In genomic region chr7:155886391-155887173, GRCh38 we compare ENCODE assay signal across 1 cellular context.
TF ChIP-seq lines count a peak whose summit lies in the region.

No MANE protein-coding gene starts in this region.

TF ChIP-seq in SK-N-SH treated with all-trans-retinoic acid at 6 μM for 48 hours, 23 proteins besides CTCF, POLR2A, EP300 and RAD21 (continued from another document):
- TF ChIP-seq TSHZ2 (CRISPR knock-in tag; IDR thresholded peaks at IDR 0.05): no peak
- no peak for TF ChIP-seq CSDC2 (CRISPR knock-in tag; IDR thresholded peaks at IDR 0.05)
- TF ChIP-seq ZNF8 (CRISPR knock-in tag; IDR thresholded peaks at IDR 0.05): no peak
- TF ChIP-seq PATZ1 (CRISPR knock-in tag; IDR thresholded peaks at IDR 0.05; ENCODE audit: borderline replicate concordance): no peak
- TF ChIP-seq GLIS3 (CRISPR knock-in tag; IDR thresholded peaks at IDR 0.05): no peak
- TF ChIP-seq BACH2 (CRISPR knock-in tag; IDR thresholded peaks at IDR 0.05; ENCODE audit: borderline replicate concordance): no peak
- TF ChIP-seq ZNF70 (CRISPR knock-in tag; IDR thresholded peaks at IDR 0.05): no peak
- TF ChIP-seq PPARA (CRISPR knock-in tag; IDR thresholded peaks at IDR 0.05; ENCODE audit: borderline replicate concordance): no peak
- no peak for TF ChIP-seq POU6F1 (CRISPR knock-in tag; IDR thresholded peaks at IDR 0.05; ENCODE audit: borderline replicate concordance, low read depth)
- no peak for TF ChIP-seq TOX (CRISPR knock-in tag; IDR thresholded peaks at IDR 0.05; ENCODE audit: borderline replicate concordance)
- TF ChIP-seq RARB (CRISPR knock-in tag; IDR thresholded peaks at IDR 0.05): no peak
- no peak for TF ChIP-seq ISL1 (CRISPR knock-in tag; IDR thresholded peaks at IDR 0.05)
- TF ChIP-seq ZFP30 (CRISPR knock-in tag; IDR thresholded peaks at IDR 0.05): no peak
